Comparison of ENCODE assay signal across 22 cellular contexts in the genomic region with DNA sequence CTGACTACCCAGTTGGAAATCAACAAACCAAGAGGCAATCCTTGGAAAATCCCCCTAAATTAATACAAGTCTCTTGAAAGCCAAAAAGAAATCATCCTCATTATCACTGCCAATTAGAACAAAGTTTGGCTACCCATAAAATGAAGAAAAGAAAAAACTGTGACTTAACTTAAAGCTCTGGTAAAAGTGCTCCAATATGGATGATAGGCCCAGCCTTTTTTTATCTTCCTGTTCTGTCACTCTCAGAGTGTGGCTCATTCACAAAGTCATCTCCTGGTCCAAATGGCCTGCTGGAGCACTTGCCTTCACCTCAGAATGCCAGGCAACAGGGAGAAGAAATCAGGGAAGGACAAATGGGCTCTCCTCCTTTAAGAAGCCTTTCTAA.
"Had no signal": no experiment of that assay in that cellular context is flagged by ENCODE, and none has a peak within 500 bp of the region (broad histone marks: within the 10 kb centered on the region; RNA-seq: fewer than 3 reads in every experiment).

No MANE protein-coding gene starts in this region.

- H3K4me3 Mint-ChIP-seq: activated B cell treated with CpG ODN at 0.5 μM for 24 hours; activated CD4-positive, alpha-beta T cell treated with anti-CD3 and anti-CD28 coated beads, Interleukin-2, amount 10 ng/mL, durations not matched to agents 24 days and 14 days; activated CD8-positive, alpha-beta memory T cell treated with anti-CD3 and anti-CD28 coated beads, Interleukin-2, amount 10 ng/mL, durations not matched to agents 7 days and 5 days; activated naive CD4-positive, alpha-beta T cell treated with anti-CD3 and anti-CD28 coated beads, Interleukin-2, amount 50 U/mL, for 24 hours; activated T-cell treated with anti-CD3 and anti-CD28 coated beads, Interleukin-2, amount 50 U/mL, for 24 hours; activated T-helper 1 cell treated with anti-CD3 and anti-CD28 coated beads, Interleukin-12 subunit alpha, Interleukin-12 subunit beta, Interleukin-2, Interleukin-4 antibody, amounts not matched to agents 30 ng/mL and 10 ng/mL and 1 ng/mL, durations not matched to agents 14 hours and 24 hours and 36 hours; T-helper 17 cell had no signal

- DNase-seq: activated B cell treated with CpG ODN at 0.5 μM for 24 hours; activated CD4-positive, alpha-beta T cell treated with anti-CD3 and anti-CD28 coated beads for 1 hour; activated CD4-positive, alpha-beta T cell treated with anti-CD3 and anti-CD28 coated beads, Interleukin-2, amount 10 ng/mL, durations not matched to agents 24 days and 14 days; activated CD4-positive, alpha-beta T cell treated with anti-CD3 and anti-CD28 coated beads, Interleukin-2, amount 50 U/mL, for 48 hours; activated CD8-positive, alpha-beta memory T cell treated with anti-CD3 and anti-CD28 coated beads, Interleukin-2, amount 10 ng/mL, durations not matched to agents 7 days and 5 days; activated effector memory CD4-positive, alpha-beta T cell treated with Interleukin-2 at 50 U/mL for 16 hours; activated naive CD4-positive, alpha-beta T cell; activated T-cell treated with anti-CD3 and anti-CD28 coated beads, Interleukin-2, amount 50 U/mL, for 24 hours; amygdala; cerebellar nuclear complex; NCI-H1092; NCI-H1930; NCI-H446 treated with DMSO at 0.1 percent for 48 hours; NCI-H524 treated with DMSO at 0.1 percent for 48 hours; PC-3; SHP77 treated with DMSO at 0.1 percent for 48 hours; T-helper 17 cell; T-helper 9 cell had no signal

- H3K36me3 ChIP-seq: brain microvascular endothelial cell had no signal

- H3K27ac Mint-ChIP-seq: activated B cell treated with CpG ODN at 0.5 μM for 24 hours; activated CD4-positive, alpha-beta T cell treated with anti-CD3 and anti-CD28 coated beads, Interleukin-2, amount 10 ng/mL, durations not matched to agents 24 days and 14 days; activated CD8-positive, alpha-beta memory T cell treated with anti-CD3 and anti-CD28 coated beads, Interleukin-2, amount 10 ng/mL, durations not matched to agents 7 days and 5 days; activated naive CD4-positive, alpha-beta T cell treated with anti-CD3 and anti-CD28 coated beads, Interleukin-2, amount 50 U/mL, for 24 hours; activated T-cell treated with anti-CD3 and anti-CD28 coated beads, Interleukin-2, amount 50 U/mL, for 24 hours; activated T-helper 1 cell treated with anti-CD3 and anti-CD28 coated beads, Interleukin-12 subunit alpha, Interleukin-12 subunit beta, Interleukin-2, Interleukin-4 antibody, amounts not matched to agents 30 ng/mL and 10 ng/mL and 1 ng/mL, durations not matched to agents 14 hours and 24 hours and 36 hours; T-helper 17 cell had no signal

- H3K27ac ChIP-seq: brain microvascular endothelial cell had no signal

- H3K27me3 ChIP-seq: brain microvascular endothelial cell had no signal

- ATAC-seq: activated CD8-positive, alpha-beta memory T cell treated with anti-CD3 and anti-CD28 coated beads, Interleukin-2, amount 10 ng/mL, durations not matched to agents 7 days and 5 days; PC-3; T-helper 17 cell had no signal

- FAIRE-seq: RCC 7860 had no signal

- H3K36me3 Mint-ChIP-seq: activated CD8-positive, alpha-beta memory T cell treated with anti-CD3 and anti-CD28 coated beads, Interleukin-2, amount 10 ng/mL, durations not matched to agents 7 days and 5 days; activated naive CD4-positive, alpha-beta T cell treated with anti-CD3 and anti-CD28 coated beads, Interleukin-2, amount 50 U/mL, for 24 hours had no signal

- H3K4me1 Mint-ChIP-seq: activated B cell treated with CpG ODN at 0.5 μM for 24 hours; activated CD4-positive, alpha-beta T cell treated with anti-CD3 and anti-CD28 coated beads, Interleukin-2, amount 10 ng/mL, durations not matched to agents 24 days and 14 days; activated naive CD4-positive, alpha-beta T cell treated with anti-CD3 and anti-CD28 coated beads, Interleukin-2, amount 50 U/mL, for 24 hours; T-helper 17 cell had no signal

- H3K9me3 Mint-ChIP-seq: activated B cell treated with CpG ODN at 0.5 μM for 24 hours; activated CD4-positive, alpha-beta T cell treated with anti-CD3 and anti-CD28 coated beads, Interleukin-2, amount 10 ng/mL, durations not matched to agents 24 days and 14 days; activated T-cell treated with anti-CD3 and anti-CD28 coated beads, Interleukin-2, amount 50 U/mL, for 24 hours; activated T-helper 1 cell treated with anti-CD3 and anti-CD28 coated beads, Interleukin-12 subunit alpha, Interleukin-12 subunit beta, Interleukin-2, Interleukin-4 antibody, amounts not matched to agents 30 ng/mL and 10 ng/mL and 1 ng/mL, durations not matched to agents 14 hours and 24 hours and 36 hours had no signal
